ENCODE assay signal across 23 cellular contexts in the genomic region with DNA sequence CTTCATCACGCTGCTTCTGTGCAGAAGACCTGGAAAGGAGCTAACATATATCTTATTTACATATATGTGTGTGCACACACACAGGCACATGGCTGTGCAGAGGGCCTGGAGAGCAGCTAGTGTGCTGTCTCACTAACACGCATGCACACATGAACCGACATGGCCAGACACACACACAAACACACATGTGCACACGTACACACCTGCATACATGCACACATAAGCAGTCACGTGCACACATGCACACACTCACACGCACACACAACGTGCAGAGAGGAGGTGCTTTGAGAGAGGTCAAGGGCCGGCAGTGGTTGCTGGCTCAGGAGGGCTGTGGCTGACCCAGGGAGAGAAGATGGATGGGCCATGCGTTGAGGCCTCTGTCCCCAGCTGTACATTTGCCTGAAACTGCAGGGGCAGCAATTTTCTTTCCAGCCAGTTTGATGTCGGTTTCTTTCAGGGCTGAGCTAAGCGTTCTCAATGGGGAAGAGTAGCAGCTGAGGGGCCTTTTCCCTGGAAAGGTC.
"Had no signal": no experiment of that assay in that cellular context is flagged by ENCODE, and none has a peak within 500 bp of the region (broad histone marks: within the 10 kb centered on the region; RNA-seq: fewer than 3 reads in every experiment).

No MANE protein-coding gene starts in this region.

- ATAC-seq: natural killer cell, sciatic nerve had no signal

- H3K4me3 ChIP-seq: coronary artery, esophagus squamous epithelium, lung, ovary, smooth muscle cell, stomach, thyroid gland had no signal

- H3K4me1 ChIP-seq: stomach had no signal

- FAIRE-seq: endometrium, keratinocyte had no signal

- H3K9me3 ChIP-seq: esophagus squamous epithelium, ovary, thyroid gland had no signal

- H3K27ac ChIP-seq: coronary artery, esophagus squamous epithelium, ovary, stomach, thyroid gland had no signal

- H3K27me3 ChIP-seq: ovary, thyroid gland had no signal

- DNase-seq: dermis blood vessel endothelial cell; effector memory CD4-positive, alpha-beta T cell; erythroblast; esophagus squamous epithelium; foreskin melanocyte; natural killer cell; occipital lobe; ovary; retina; stimulated activated CD4-positive, alpha-beta T cell treated with anti-CD3 and anti-CD28 coated beads, Interleukin-12 subunit alpha, Interleukin-12 subunit beta, amount 100 ng/mL, for 4 hours; stimulated activated CD4-positive, alpha-beta T cell treated with anti-CD3 and anti-CD28 coated beads, Interleukin-1b, Interleukin-23, amount 100 ng/mL, for 48 hours; stimulated activated CD4-positive, alpha-beta T cell treated with anti-CD3 and anti-CD28 coated beads, Interleukin-4, amount 100 ng/mL, for 1 hour; stimulated activated CD8-positive, alpha-beta memory T cell treated with anti-CD3 and anti-CD28 coated beads, Interleukin-4, amount 100 ng/mL, for 48 hours; stimulated activated naive CD4-positive, alpha-beta T cell; stomach; thyroid gland; trophoblast cell had no signal

- H3K36me3 ChIP-seq: esophagus squamous epithelium, ovary, stomach, thyroid gland had no signal

- H3K4me2 ChIP-seq: smooth muscle cell had no signal
